ENCODE assay signal across 1 cellular context in the genomic region with DNA sequence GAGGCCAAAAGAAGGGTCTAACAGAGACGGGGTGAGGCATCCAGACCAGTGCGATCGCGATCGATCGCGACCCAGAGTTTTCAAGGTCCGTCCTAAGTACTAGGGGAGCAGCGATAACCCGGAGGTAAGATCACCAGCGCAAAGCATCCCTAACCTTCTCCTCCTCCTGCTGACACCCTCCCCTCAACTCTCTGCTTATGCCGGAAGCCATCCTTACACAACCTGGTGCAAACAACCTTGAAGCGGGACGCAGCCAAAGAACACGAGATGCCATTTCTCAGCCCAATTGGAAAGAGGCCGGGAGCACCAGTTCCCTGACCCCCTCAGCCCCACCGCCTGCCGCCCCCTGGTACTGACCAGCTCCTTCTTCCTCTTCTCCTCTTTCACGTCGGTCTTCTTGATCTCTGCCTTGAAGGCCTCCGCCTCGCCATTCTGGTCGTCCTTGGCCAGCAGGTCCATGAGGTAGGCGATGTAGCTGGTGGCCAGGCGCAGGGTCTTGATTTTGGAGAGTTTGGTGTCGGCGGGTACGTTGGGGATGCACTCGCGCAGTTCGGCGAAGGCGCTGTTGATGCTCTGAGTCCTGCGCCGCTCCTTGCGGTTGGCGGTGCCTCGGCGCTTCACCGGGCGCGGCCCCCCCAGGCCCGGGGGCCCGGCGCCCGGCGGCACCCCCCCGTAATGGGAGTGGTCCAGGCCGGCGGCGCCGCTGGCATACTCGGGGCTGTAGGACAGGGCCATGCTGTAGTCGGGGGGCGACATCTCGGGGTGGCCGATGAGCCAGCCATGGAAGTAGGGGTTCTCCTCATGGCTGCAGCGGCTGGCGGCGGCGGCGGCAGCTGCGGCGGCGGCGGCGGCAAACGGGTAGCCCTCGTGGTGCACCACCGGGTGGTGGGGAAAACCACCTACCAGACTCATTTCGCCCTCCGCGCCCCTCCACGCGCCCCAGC.
TF ChIP-seq lines count a peak whose summit lies in the region.

No MANE protein-coding gene starts in this region.

TF ChIP-seq in IMR-90, 13 proteins besides CTCF, POLR2A, EP300 and RAD21:
- TF ChIP-seq, protein P1, sequence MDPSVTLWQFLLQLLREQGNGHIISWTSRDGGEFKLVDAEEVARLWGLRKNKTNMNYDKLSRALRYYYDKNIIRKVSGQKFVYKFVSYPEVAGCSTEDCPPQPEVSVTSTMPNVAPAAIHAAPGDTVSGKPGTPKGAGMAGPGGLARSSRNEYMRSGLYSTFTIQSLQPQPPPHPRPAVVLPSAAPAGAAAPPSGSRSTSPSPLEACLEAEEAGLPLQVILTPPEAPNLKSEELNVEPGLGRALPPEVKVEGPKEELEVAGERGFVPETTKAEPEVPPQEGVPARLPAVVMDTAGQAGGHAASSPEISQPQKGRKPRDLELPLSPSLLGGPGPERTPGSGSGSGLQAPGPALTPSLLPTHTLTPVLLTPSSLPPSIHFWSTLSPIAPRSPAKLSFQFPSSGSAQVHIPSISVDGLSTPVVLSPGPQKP (IDR thresholded peaks at IDR 0.05; ENCODE audit: borderline replicate concordance, low read depth, low read length): no peak
